In the genomic region with DNA sequence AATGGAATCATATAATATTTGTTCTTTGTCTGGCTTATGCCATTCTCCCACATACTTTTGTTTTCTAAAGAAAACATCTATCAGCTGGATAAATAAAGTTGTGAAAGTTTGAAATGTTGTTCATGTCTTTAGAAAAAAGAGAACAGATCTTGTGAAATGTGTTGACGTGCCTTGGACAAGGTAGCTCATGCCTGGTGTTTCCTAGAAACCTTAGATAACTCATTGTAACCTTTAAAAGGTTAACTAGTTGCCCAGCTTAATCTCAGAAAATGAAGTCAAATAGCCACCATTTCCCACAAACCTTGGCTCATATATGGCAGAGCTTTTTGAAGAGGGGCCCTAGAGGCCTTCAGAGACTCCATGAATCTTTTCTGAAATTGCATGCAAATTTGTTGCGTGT, we compare ENCODE assay signal across 34 cellular contexts. TPM values are rescaled to one million over a fixed set of nuclear protein-coding genes. Genes with fewer than 3 reads are reported as not detected.
"Had no signal": no experiment of that assay in that cellular context is flagged by ENCODE, and none has a peak within 500 bp of the region (broad histone marks: within the 10 kb centered on the region; RNA-seq: fewer than 3 reads in every experiment).

No MANE protein-coding gene starts in this region.

- H3K9me3 ChIP-seq: adrenal gland, ascending aorta, body of pancreas, breast epithelium had no signal

- H3K4me3 ChIP-seq: adrenal gland, ascending aorta, body of pancreas, breast epithelium, cardiac muscle cell had no signal

- H3K27me3 ChIP-seq: adrenal gland, ascending aorta, body of pancreas, brain microvascular endothelial cell, breast epithelium, cardiac muscle cell had no signal

- H3K4me1 ChIP-seq: ascending aorta, breast epithelium had no signal

- H3K27ac ChIP-seq: adrenal gland, ascending aorta, body of pancreas, brain microvascular endothelial cell, breast epithelium, cardiac muscle cell had no signal

- DNase-seq: activated effector memory CD4-positive, alpha-beta T cell treated with anti-CD3 and anti-CD28 coated beads, Interleukin-2, amount 50 U/mL, for 16 hours; activated effector memory CD4-positive, alpha-beta T cell treated with Interleukin-2 at 50 U/mL for 16 hours; activated gamma-delta T cell; activated gamma-delta T cell treated with Interleukin-2 at 50 U/mL for 16 hours; activated naive CD4-positive, alpha-beta T cell; activated naive CD4-positive, alpha-beta T cell treated with anti-CD3 and anti-CD28 coated beads for 36 hours; activated naive CD4-positive, alpha-beta T cell treated with anti-CD3 and anti-CD28 coated beads, Interleukin-2, amount 10 ng/mL, durations not matched to agents 7 days and 5 days; activated naive CD4-positive, alpha-beta T cell treated with anti-CD3 and anti-CD28 coated beads, Interleukin-2, amount 50 U/mL, for 16 hours; activated naive CD4-positive, alpha-beta T cell treated with Interleukin-2 at 50 U/mL for 16 hours; activated naive CD8-positive, alpha-beta T cell treated with anti-CD3 and anti-CD28 coated beads for 36 hours; activated naive CD8-positive, alpha-beta T cell treated with anti-CD3 and anti-CD28 coated beads, Interleukin-2, amount 10 ng/mL, durations not matched to agents 7 days and 5 days; activated naive CD8-positive, alpha-beta T cell treated with anti-CD3 and anti-CD28 coated beads, Interleukin-2, amount 50 U/mL, for 24 hours; activated T-cell treated with anti-CD3 and anti-CD28 coated beads, Interleukin-2, amount 50 U/mL, for 1 hour; activated T-cell treated with anti-CD3 and anti-CD28 coated beads, Interleukin-2, amount 50 U/mL, for 24 hours; activated T-cell treated with anti-CD3 and anti-CD28 coated beads, Interleukin-2, amount 50 U/mL, for 4 hours; activated T-cell treated with anti-CD3 and anti-CD28 coated beads, Interleukin-2, amount 50 U/mL, for 48 hours; activated T-cell treated with anti-CD3 and anti-CD28 coated beads, Interleukin-2, amount 50 U/mL, for 72 hours; adrenal gland; amniotic stem cell; amygdala; anterior cingulate cortex; aorta; body of pancreas; brain microvascular endothelial cell; caudate nucleus; central memory CD4-positive, alpha-beta T cell; cerebellar nuclear complex had no signal

- FAIRE-seq: astrocyte, bronchial epithelial cell had no signal

- H3K36me3 ChIP-seq: adrenal gland, brain microvascular endothelial cell, breast epithelium, cardiac muscle cell had no signal

- ATAC-seq: activated naive CD4-positive, alpha-beta T cell treated with anti-CD3 and anti-CD28 coated beads, Interleukin-2, amount 50 U/mL, for 72 hours; activated naive CD8-positive, alpha-beta T cell treated with anti-CD3 and anti-CD28 coated beads, Interleukin-2, amount 50 U/mL, for 24 hours; activated T-cell treated with anti-CD3 and anti-CD28 coated beads, Interleukin-2, amount 50 U/mL, for 4 hours; activated T-cell treated with anti-CD3 and anti-CD28 coated beads, Interleukin-2, amount 50 U/mL, for 72 hours; activated T-helper 17 cell treated with anti-CD3 and anti-CD28 coated beads, Interleukin-2, amount 50 U/mL, for 72 hours; body of pancreas had no signal

RNA-seq across cellular contexts. Expression of a gene that starts 15.3 kb away (rescaled TPM):
- total RNA-seq: activated T-helper 17 cell treated with anti-CD3 and anti-CD28 coated beads, Interleukin-2, amount 50 U/mL, for 72 hours; bronchial epithelial cell had no signal
